ENCODE assay signal across 15 cellular contexts in the genomic region with DNA sequence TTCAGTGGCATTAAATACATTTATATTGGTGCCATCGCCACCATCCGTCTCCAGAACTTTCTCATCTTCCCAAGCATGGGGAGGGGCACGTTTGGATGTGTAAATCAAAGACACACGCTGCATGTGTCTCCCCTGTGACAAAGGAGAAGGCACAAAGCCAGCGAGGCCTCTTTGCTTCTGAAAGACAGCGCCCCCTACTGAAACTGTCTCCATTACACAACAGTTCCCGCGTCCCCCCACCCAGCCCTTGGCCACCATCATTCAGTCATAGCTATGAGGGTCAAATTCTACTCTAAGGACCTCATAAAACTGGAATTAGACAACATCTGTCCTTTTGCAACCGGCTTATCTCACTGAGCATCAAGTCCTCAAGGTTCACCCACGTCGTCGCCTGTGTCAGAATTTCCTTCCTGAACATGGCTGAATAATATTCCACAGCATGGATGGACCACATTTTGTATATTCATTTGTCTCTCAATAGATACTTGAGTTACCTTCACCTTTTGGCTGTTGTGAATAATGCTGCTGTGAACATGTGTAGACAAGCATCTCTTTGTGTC.
A peak's percentile ranks its signal among the peaks of the same experiment; 100 is the strongest.
DNase-seq lines count a peak whose midpoint lies in the region; ATAC-seq, FAIRE-seq and TF ChIP-seq lines count a peak whose summit lies in the region.
"Had no signal": no experiment of that assay in that cellular context is flagged by ENCODE, and none has a peak within 500 bp of the region (broad histone marks: within the 10 kb centered on the region; RNA-seq: fewer than 3 reads in every experiment).

No MANE protein-coding gene starts in this region.

- H3K23me2 ChIP-seq in H1 (ENCODE audit: low read depth, low read length), result peaks cover 4% of the 10 kb centered on the region; the same call in 1 of the 2 replicates

- POLR2A ChIA-PET in activated CD4-positive, alpha-beta T cell treated with anti-CD3 and anti-CD28 coated beads for 36 hours (lab: Charles Lee), result no interaction called here
- POLR2A ChIA-PET in H1 (lab: Charles Lee; ENCODE audit: partially characterized antibody), result no interaction called here

- FAIRE-seq in H1 (lab: Jason Lieb, UNC), result peak; percentile 76
- FAIRE-seq: G401.6 had no signal

- H4K20me1 ChIP-seq in Loucy (ENCODE audit: insufficient read depth, low read length, poor library complexity, severe bottlenecking) (no peaks in the 10 kb centered on the region), H1 (replicated peaks in 1 of 2; ENCODE audit: control insufficient read depth in 1 of 2, insufficient read depth in 2 of 2, low read length in 2 of 2) (no peaks in the 10 kb centered on the region)

- H3K4me1 ChIP-seq in Loucy (ENCODE audit: insufficient read depth, low read length, poor library complexity, severe bottlenecking), result no peaks in the 10 kb centered on the region
- no peaks in the 10 kb centered on the region for H3K4me1 ChIP-seq in H1 (replicated peaks in 1 of 4; ENCODE audit: control insufficient read depth in 3 of 4, insufficient read depth in 4 of 4, low read length in 3 of 4)

- H3K9ac ChIP-seq in Loucy (ENCODE audit: low read depth, low read length, poor library complexity, severe bottlenecking) (no peak overlapping the region), H1 (replicated peaks in 1 of 4; ENCODE audit: extremely low read depth in 1 of 4, low read depth in 3 of 4, low read length in 3 of 4) (no peak overlapping the region)

- H3K27ac Mint-ChIP-seq in activated CD4-positive, alpha-beta T cell treated with anti-CD3 and anti-CD28 coated beads for 36 hours, result no peak overlapping the region

- H3K23ac ChIP-seq in H1 (ENCODE audit: insufficient read length), result no peak overlapping the region

- CTCF ChIA-PET in activated CD4-positive, alpha-beta T cell treated with anti-CD3 and anti-CD28 coated beads for 36 hours (lab: Charles Lee), result interaction anchor here (1.3 to 1.7 kb wide), 2 partner anchors 75 to 77 kb away, joined by 6 to 8 read pairs; no protein-coding TSS in a partner anchor
- CTCF ChIA-PET in H1 (lab: Charles Lee; ENCODE audit: partially characterized antibody), result interaction anchor here (0.7 to 4.1 kb wide), 29 partner anchors 13 to 513 kb away, joined by 3 to 24 read pairs (median 4); no protein-coding TSS in a partner anchor

- no peak overlapping the region for H3K4me3 Mint-ChIP-seq in activated CD4-positive, alpha-beta T cell treated with anti-CD3 and anti-CD28 coated beads for 36 hours

- H3K4me2 ChIP-seq in Loucy (ENCODE audit: low read depth, low read length, poor library complexity, severe bottlenecking) (no peak overlapping the region), H1 (ENCODE audit: insufficient read depth in 1 of 2, low read depth in 2 of 2, low read length in 2 of 2) (no peak overlapping the region)

- no peak overlapping the region for H3K56ac ChIP-seq in H1 (replicated peaks; ENCODE audit: insufficient read length, low read depth, low read length)

- no peak overlapping the region for H3K27ac ChIP-seq in H1 (ENCODE audit: low read depth, low read length)
- H3K27ac ChIP-seq: esophagus muscularis mucosa, thoracic aorta, VCaP had no signal

- H3K79me2 ChIP-seq in Loucy (ENCODE audit: insufficient read depth, low read length) (no peaks in the 10 kb centered on the region), H1 (ENCODE audit: control insufficient read depth in 1 of 2, insufficient read depth in 2 of 2, low read length in 2 of 2) (no peaks in the 10 kb centered on the region)

- H3K27me3 ChIP-seq in Loucy (ENCODE audit: insufficient read depth, low read length, poor library complexity, severe bottlenecking) (no peaks in the 10 kb centered on the region), H1 (replicated peaks in 1 of 4; ENCODE audit: control insufficient read depth in 3 of 4, extremely low read depth in 1 of 4, insufficient read depth in 3 of 4, low read length in 3 of 4) (peaks cover 0 to 7% (median 4%) of the 10 kb centered on the region in 4 experiments; a peak in 3 of 7 replicates)

- TF ChIP-seq CTCF in Loucy (conservative IDR thresholded peaks at IDR 0.05; ENCODE audit: low read length) (peak; percentile 52), H1 (IDR thresholded peaks at IDR 0.05; ENCODE audit: control extremely low read depth in 1 of 3, insufficient read depth in 1 of 3, low read depth in 1 of 3, low read length in 3 of 3) (peak; percentile 63 to 85 (median 71))

- H3K9me3 ChIP-seq in Loucy (ENCODE audit: insufficient read depth, low read depth, low read length) (no peaks in the 10 kb centered on the region; the same call in 1 of the 2 replicates), H1 (ENCODE audit: insufficient read depth in 2 of 2, low read depth in 1 of 2, low read length in 1 of 2) (no peaks in the 10 kb centered on the region)
- H3K9me3 ChIP-seq: esophagus muscularis mucosa, thoracic aorta had no signal

- H4K8ac ChIP-seq in H1 (ENCODE audit: extremely low read depth, insufficient read depth, low read length), result no peak overlapping the region

- WGBS in H1 (ENCODE audit: extremely low coverage in 1 of 2, insufficient coverage in 1 of 2, insufficient read length in 1 of 2, insufficient replicate concordance in 2 of 2, low coverage in 1 of 2, low lambda C conversion rate in 2 of 2, missing lambda C conversion rate in 1 of 2), 2 experiments, result 53% methylated on average over 12 of the region's 12 CpGs; no CpG with 5 or more reads in 1 of the 2 experiments

- H3K9me2 ChIP-seq in Loucy (replicated peaks; ENCODE audit: low read depth, low read length), result no peaks in the 10 kb centered on the region

- no peak overlapping the region for H2BK5ac ChIP-seq in H1 (ENCODE audit: low read depth, low read length)

- H3K4ac ChIP-seq in H1 (replicated peaks; ENCODE audit: insufficient read length, low read depth, low read length), result no peak overlapping the region

- H3K27me3 Mint-ChIP-seq in activated CD4-positive, alpha-beta T cell treated with anti-CD3 and anti-CD28 coated beads for 36 hours, result peaks cover 27% of the 10 kb centered on the region

- peak; percentile 38 to 54 for TF ChIP-seq RAD21 in H1 (IDR thresholded peaks at IDR 0.05 in 1 of 2, conservative IDR thresholded peaks at IDR 0.05 in 1 of 2; ENCODE audit: low read depth in 2 of 2, low read length in 2 of 2)

- H3K4me3 ChIP-seq in Loucy (ENCODE audit: low read length, poor library complexity, severe bottlenecking) (no peak overlapping the region), H1 (ENCODE audit: extremely low read depth in 1 of 4, insufficient read depth in 2 of 4, low read depth in 3 of 4, low read length in 4 of 4) (no peak overlapping the region)
- H3K4me3 ChIP-seq: esophagus muscularis mucosa, thoracic aorta had no signal

- intact Hi-C loops in activated CD4-positive, alpha-beta T cell treated with anti-CD3 and anti-CD28 coated beads for 36 hours (cut with DNase I, micrococcal nuclease), result no loop called here
- intact Hi-C loops in sciatic nerve (cut with DNase I), result no loop called here

- H3K79me1 ChIP-seq in H1 (ENCODE audit: low read depth, low read length), result no peaks in the 10 kb centered on the region

- H4K91ac ChIP-seq in H1 (replicated peaks; ENCODE audit: insufficient read length, low read length), result no peak overlapping the region

- H3K36me3 Mint-ChIP-seq in activated CD4-positive, alpha-beta T cell treated with anti-CD3 and anti-CD28 coated beads for 36 hours (ENCODE audit: low read depth), result no peaks in the 10 kb centered on the region

- peaks cover 21% of the 10 kb centered on the region for H3K4me1 Mint-ChIP-seq in activated CD4-positive, alpha-beta T cell treated with anti-CD3 and anti-CD28 coated beads for 36 hours

- H3K9me3 Mint-ChIP-seq in activated CD4-positive, alpha-beta T cell treated with anti-CD3 and anti-CD28 coated beads for 36 hours (ENCODE audit: low read depth), result no peaks in the 10 kb centered on the region

- H2AK5ac ChIP-seq in H1 (ENCODE audit: low read depth, low read length), result no peak overlapping the region

- H3K36me3 ChIP-seq in Loucy (ENCODE audit: insufficient read depth, low read length), result no peaks in the 10 kb centered on the region
- no peaks in the 10 kb centered on the region for H3K36me3 ChIP-seq in H1 (ENCODE audit: control insufficient read depth in 2 of 4, insufficient read depth in 4 of 4, low read length in 3 of 4)
- H3K36me3 ChIP-seq: esophagus muscularis mucosa, thoracic aorta had no signal

- no peak for ATAC-seq in activated CD4-positive, alpha-beta T cell treated with anti-CD3 and anti-CD28 coated beads for 36 hours
- ATAC-seq in sciatic nerve, result no peak
- ATAC-seq in HG02970 (IDR thresholded peaks at IDR 0.05; ENCODE audit: low FRiP score, unreplicated experiment), result no peak
- ATAC-seq: right cardiac atrium had no signal

- H2BK12ac ChIP-seq in H1 (ENCODE audit: low read depth, low read length), result no peak overlapping the region

- peak; percentile 42 for DNase-seq in activated CD4-positive, alpha-beta T cell treated with anti-CD3 and anti-CD28 coated beads for 36 hours
- no peak for DNase-seq in activated CD4-positive, alpha-beta T cell treated with anti-CD3 and anti-CD28 coated beads, Interleukin-2, amount 50 U/mL, for 1 hour
- DNase-seq in H1 (ENCODE audit: low read depth in 1 of 2, low spot score in 2 of 2) (peak in 1 of 2 experiments; percentile 75), sciatic nerve (ENCODE audit: low spot score) (peak; percentile 28), AG08395 (ENCODE audit: low spot score) (no peak), NCI-H226 (no peak)
- DNase-seq: NCI-H345, right cardiac atrium, SHP77 had no signal

- no peaks in the 10 kb centered on the region for H3F3A ChIP-seq in Loucy (ENCODE audit: low read depth)

- TF ChIP-seq EP300 in H1 (IDR thresholded peaks at IDR 0.05; ENCODE audit: borderline replicate concordance in 1 of 2, low read depth in 2 of 2, low read length in 2 of 2), result no peak

- H2BK120ac ChIP-seq in H1 (replicated peaks; ENCODE audit: low read depth, low read length), result no peak overlapping the region

- no peak overlapping the region for H4K5ac ChIP-seq in H1 (ENCODE audit: insufficient read length, low read depth, low read length)

- no peak overlapping the region for H2AFZ ChIP-seq in Loucy (ENCODE audit: low read length)
- 0 out of 2 replicates have a peak overlapping the region, but pooled peaks have one; percentile 1 for H2AFZ ChIP-seq in H1 (ENCODE audit: low read length)

- H2BK15ac ChIP-seq in H1 (ENCODE audit: low read length), result no peak overlapping the region

- no peak for TF ChIP-seq POLR2A in H1 (IDR thresholded peaks at IDR 0.05; ENCODE audit: control extremely low read depth in 1 of 2, low read depth in 2 of 2, low read length in 2 of 2)

- no peak overlapping the region for H3K14ac ChIP-seq in H1 (ENCODE audit: insufficient read length)

- no peak overlapping the region for H3K18ac ChIP-seq in H1 (ENCODE audit: extremely low read depth, low read length)

- no peak overlapping the region for H2BK20ac ChIP-seq in H1 (ENCODE audit: low read length)

TF ChIP-seq in H1, 55 proteins besides CTCF, POLR2A, EP300 and RAD21 (continues in another document):
- TF ChIP-seq CREB1 (IDR thresholded peaks at IDR 0.05) (0 out of 2 replicates have a peak, but pooled peaks have one; percentile 14), TAF7 (optimal IDR thresholded peaks at IDR 0.05; ENCODE audit: borderline replicate concordance, low read depth, low read length) (no peak)
- TF ChIP-seq, protein P1, sequence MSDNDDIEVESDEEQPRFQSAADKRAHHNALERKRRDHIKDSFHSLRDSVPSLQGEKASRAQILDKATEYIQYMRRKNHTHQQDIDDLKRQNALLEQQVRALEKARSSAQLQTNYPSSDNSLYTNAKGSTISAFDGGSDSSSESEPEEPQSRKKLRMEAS (IDR thresholded peaks at IDR 0.05), result peak; percentile 14; the same call in 1 of the 2 replicates

Comparison
In these comparisons a context has a peak if more than half of its experiments do, and no peak if none do; other contexts are left out.
1. DNase-seq: peak in activated CD4-positive, alpha-beta T cell treated with anti-CD3 and anti-CD28 coated beads for 36 hours (single experiment) and sciatic nerve (single experiment); none in activated CD4-positive, alpha-beta T cell treated with anti-CD3 and anti-CD28 coated beads, Interleukin-2, amount 50 U/mL, for 1 hour (single experiment), AG08395 (single experiment) and NCI-H226 (single experiment).